Comparison of ENCODE assay signal across 8 cellular contexts in genomic region chr11:8263109-8263768, GRCh38. TPM values are rescaled to one million over a fixed set of nuclear protein-coding genes. Genes with fewer than 3 reads are reported as not detected.
DNase-seq lines count a peak whose midpoint lies in the region; ATAC-seq and TF ChIP-seq lines count a peak whose summit lies in the region.

No MANE protein-coding gene starts in this region.

- no peak for TF ChIP-seq CTCF in Calu3 (IDR thresholded peaks at IDR 0.05; ENCODE audit: unreplicated experiment)
- no peak for TF ChIP-seq CTCF in A673 (conservative IDR thresholded peaks at IDR 0.05; ENCODE audit: low read depth, low read length)

- no peaks in the 10 kb centered on the region for H3K9me3 Mint-ChIP-seq in Calu3 (ENCODE audit: low read depth, unreplicated experiment)
- no peaks in the 10 kb centered on the region for H3K9me3 Mint-ChIP-seq in activated T-helper 2 cell treated with anti-CD3 and anti-CD28 coated beads, Interferon-gamma antibody, Interleukin-2, Interleukin-4, amounts not matched to agents 10 μg/mL and 5 μg/mL and 100 μg/mL, durations not matched to agents 14 hours and 24 hours and 36 hours
- no peaks in the 10 kb centered on the region for H3K9me3 Mint-ChIP-seq in stimulated activated naive CD8-positive, alpha-beta T cell treated with anti-CD3 and anti-CD28 coated beads, Interleukin-15, Interleukin-2, amounts not matched to agents 100 ng/mL and 50 ng/mL, for 24 hours

- H3K4me1 Mint-ChIP-seq in Calu3 (ENCODE audit: low read depth, unreplicated experiment): peaks cover 11% of the 10 kb centered on the region
- H3K4me1 Mint-ChIP-seq in activated T-helper 2 cell treated with anti-CD3 and anti-CD28 coated beads, Interferon-gamma antibody, Interleukin-2, Interleukin-4, amounts not matched to agents 10 μg/mL and 5 μg/mL and 100 μg/mL, durations not matched to agents 14 hours and 24 hours and 36 hours (ENCODE audit: low read depth): peaks cover 8% of the 10 kb centered on the region
- H3K4me1 Mint-ChIP-seq in stimulated activated naive CD8-positive, alpha-beta T cell treated with anti-CD3 and anti-CD28 coated beads, Interleukin-15, Interleukin-2, amounts not matched to agents 100 ng/mL and 50 ng/mL, for 24 hours (ENCODE audit: low read depth): peaks cover 8% of the 10 kb centered on the region

- DNase-seq in Calu3 (no peak), iPS-NIHi7 (ENCODE audit: extremely low spot score) (peak; percentile 51), OCI-M2 (lab: John Stamatoyannopoulos, UW; ENCODE audit: unreplicated experiment) (no peak), A673 (ENCODE audit: low spot score) (no peak)
- DNase-seq in activated T-helper 2 cell treated with anti-CD3 and anti-CD28 coated beads, Interferon-gamma antibody, Interleukin-2, Interleukin-4, amounts not matched to agents 10 μg/mL and 5 μg/mL and 100 μg/mL, durations not matched to agents 14 hours and 24 hours and 36 hours (ENCODE audit: low spot score): no peak

- CTCF ChIA-PET in Calu3 (lab: Charles Lee) (interaction anchor here (0.6 to 1.9 kb wide), 11 partner anchors 9 to 985 kb away, joined by 3 to 9 read pairs (median 5); no protein-coding TSS in a partner anchor), A673 (lab: Charles Lee) (interaction anchor here (0.7 to 1.0 kb wide), 4 partner anchors 10 to 696 kb away, joined by 3 to 12 read pairs (median 5); no protein-coding TSS in a partner anchor)

- no peaks in the 10 kb centered on the region for H3K36me3 Mint-ChIP-seq in Calu3 (ENCODE audit: insufficient read depth, unreplicated experiment)
- H3K36me3 Mint-ChIP-seq in activated T-helper 2 cell treated with anti-CD3 and anti-CD28 coated beads, Interferon-gamma antibody, Interleukin-2, Interleukin-4, amounts not matched to agents 10 μg/mL and 5 μg/mL and 100 μg/mL, durations not matched to agents 14 hours and 24 hours and 36 hours (ENCODE audit: low read depth): no peaks in the 10 kb centered on the region
- H3K36me3 Mint-ChIP-seq in stimulated activated naive CD8-positive, alpha-beta T cell treated with anti-CD3 and anti-CD28 coated beads, Interleukin-15, Interleukin-2, amounts not matched to agents 100 ng/mL and 50 ng/mL, for 24 hours (ENCODE audit: low read depth): no peaks in the 10 kb centered on the region

- POLR2A ChIA-PET in A673 (lab: Charles Lee; ENCODE audit: low non-redundant PET): no interaction called here

- peak overlapping the region; percentile 70 for H3K4me3 Mint-ChIP-seq in Calu3 (ENCODE audit: low read depth, unreplicated experiment)
- H3K4me3 Mint-ChIP-seq in activated T-helper 2 cell treated with anti-CD3 and anti-CD28 coated beads, Interferon-gamma antibody, Interleukin-2, Interleukin-4, amounts not matched to agents 10 μg/mL and 5 μg/mL and 100 μg/mL, durations not matched to agents 14 hours and 24 hours and 36 hours (ENCODE audit: low read depth): peak overlapping the region; percentile 20
- H3K4me3 Mint-ChIP-seq in stimulated activated naive CD8-positive, alpha-beta T cell treated with anti-CD3 and anti-CD28 coated beads, Interleukin-15, Interleukin-2, amounts not matched to agents 100 ng/mL and 50 ng/mL, for 24 hours: peak overlapping the region; percentile 74

- peaks cover 3% of the 10 kb centered on the region for H3K4me1 ChIP-seq in A673 (ENCODE audit: insufficient read depth, low read length, poor library complexity, severe bottlenecking)

- H3K4me3 ChIP-seq in A673 (ENCODE audit: low read depth, low read length, poor library complexity, severe bottlenecking): no peak overlapping the region

- peaks cover 93% of the 10 kb centered on the region for H3K27me3 Mint-ChIP-seq in Calu3 (ENCODE audit: unreplicated experiment)
- H3K27me3 Mint-ChIP-seq in activated T-helper 2 cell treated with anti-CD3 and anti-CD28 coated beads, Interferon-gamma antibody, Interleukin-2, Interleukin-4, amounts not matched to agents 10 μg/mL and 5 μg/mL and 100 μg/mL, durations not matched to agents 14 hours and 24 hours and 36 hours (ENCODE audit: low read depth): peaks cover 70% of the 10 kb centered on the region
- peaks cover 70% of the 10 kb centered on the region for H3K27me3 Mint-ChIP-seq in stimulated activated naive CD8-positive, alpha-beta T cell treated with anti-CD3 and anti-CD28 coated beads, Interleukin-15, Interleukin-2, amounts not matched to agents 100 ng/mL and 50 ng/mL, for 24 hours

- H3K27ac Mint-ChIP-seq in Calu3 (ENCODE audit: unreplicated experiment): no peak overlapping the region
- no peak overlapping the region for H3K27ac Mint-ChIP-seq in activated T-helper 2 cell treated with anti-CD3 and anti-CD28 coated beads, Interferon-gamma antibody, Interleukin-2, Interleukin-4, amounts not matched to agents 10 μg/mL and 5 μg/mL and 100 μg/mL, durations not matched to agents 14 hours and 24 hours and 36 hours
- no peak overlapping the region for H3K27ac Mint-ChIP-seq in stimulated activated naive CD8-positive, alpha-beta T cell treated with anti-CD3 and anti-CD28 coated beads, Interleukin-15, Interleukin-2, amounts not matched to agents 100 ng/mL and 50 ng/mL, for 24 hours

- no peaks in the 10 kb centered on the region for H3K36me3 ChIP-seq in A673 (ENCODE audit: insufficient read depth, low read length, poor library complexity, severe bottlenecking)

- intact Hi-C loops in Calu3 (cut with micrococcal nuclease; ENCODE audit: unreplicated experiment): loop anchor here (5.0 kb wide), 1 partner anchor 36 kb away; no protein-coding TSS in a partner anchor
- intact Hi-C loops in activated T-helper 2 cell treated with anti-CD3 and anti-CD28 coated beads, Interferon-gamma antibody, Interleukin-2, Interleukin-4, amounts not matched to agents 10 μg/mL and 5 μg/mL and 100 μg/mL, durations not matched to agents 14 hours and 24 hours and 36 hours (cut with micrococcal nuclease): loop anchor here (2.0 kb wide), 1 partner anchor 70 kb away; no protein-coding TSS in a partner anchor
- intact Hi-C loops in A673 (cut with micrococcal nuclease; ENCODE audit: unreplicated experiment): loop anchor here (2.0 kb wide), 1 partner anchor 38 kb away; no protein-coding TSS in a partner anchor

- BruUV-seq in Calu3 (replicated peaks; lab: Mats Ljungman, UMichigan) (no TSS peak), A673 (replicated peaks; lab: Mats Ljungman, UMichigan) (no TSS peak)

- H3K9me3 ChIP-seq in A673 (ENCODE audit: low read depth, low read length, poor library complexity, severe bottlenecking): no peaks in the 10 kb centered on the region

- no peak overlapping the region for H3K27ac ChIP-seq in A673 (ENCODE audit: low read depth, low read length, poor library complexity, severe bottlenecking)

- ATAC-seq in HG03103 (IDR thresholded peaks at IDR 0.05; ENCODE audit: low read depth, unreplicated experiment) (peak; percentile 10), esophagus mucosa (no peak)

- peaks cover 97% of the 10 kb centered on the region for H3K27me3 ChIP-seq in A673 (replicated peaks; ENCODE audit: insufficient read depth, low read depth, low read length, poor library complexity)

RNA-seq across cellular contexts. Expression of gene LMO1, which starts 0.4 kb away (rescaled TPM):
- total RNA-seq in Calu3 (2022) (not detected in 2 replicates), esophagus mucosa (not detected), A673 (2021) (not detected in 2 replicates)
- total RNA-seq in activated T-helper 2 cell treated with anti-CD3 and anti-CD28 coated beads, Interferon-gamma antibody, Interleukin-2, Interleukin-4, amounts not matched to agents 10 μg/mL and 5 μg/mL and 100 μg/mL, durations not matched to agents 14 hours and 24 hours and 36 hours: not detected in 2 replicates

Comparison
In these comparisons a context has a peak if more than half of its experiments do, and no peak if none do; other contexts are left out.
1. H3K4me3 Mint-ChIP-seq: peak in every context shown above with its lines; median percentile 74 in stimulated activated naive CD8-positive, alpha-beta T cell treated with anti-CD3 and anti-CD28 coated beads, Interleukin-15, Interleukin-2, amounts not matched to agents 100 ng/mL and 50 ng/mL, for 24 hours; 70 in Calu3; 20 in activated T-helper 2 cell treated with anti-CD3 and anti-CD28 coated beads, Interferon-gamma antibody, Interleukin-2, Interleukin-4, amounts not matched to agents 10 μg/mL and 5 μg/mL and 100 μg/mL, durations not matched to agents 14 hours and 24 hours and 36 hours.